In the genomic region with DNA sequence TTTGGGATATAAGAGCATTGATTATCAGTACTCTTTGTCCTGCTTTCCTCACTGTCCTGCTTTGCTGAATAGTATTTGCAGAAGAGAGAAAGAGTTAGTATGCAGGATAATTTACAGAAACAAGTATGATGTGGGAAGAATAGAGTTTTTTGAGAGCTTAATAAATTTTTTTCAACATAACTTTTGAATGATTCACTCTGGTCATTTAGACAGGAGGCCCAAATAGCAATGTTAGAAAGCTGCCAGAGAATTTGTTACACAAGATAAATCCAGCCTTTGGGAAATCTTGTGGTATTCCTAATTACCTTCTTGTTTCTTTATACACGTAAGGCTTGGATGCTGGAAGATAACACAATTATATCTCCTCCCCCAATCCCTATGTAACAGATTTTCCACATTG, we compare ENCODE assay signal across 20 cellular contexts.
DNase-seq lines count a peak whose midpoint lies in the region; ATAC-seq and TF ChIP-seq lines count a peak whose summit lies in the region.
"Had no signal": no experiment of that assay in that cellular context is flagged by ENCODE, and none has a peak within 500 bp of the region (broad histone marks: within the 10 kb centered on the region; RNA-seq: fewer than 3 reads in every experiment).

No MANE protein-coding gene starts in this region.

- H3K9me2 ChIP-seq in GM23248 (ENCODE audit: insufficient read depth), result no peaks in the 10 kb centered on the region

- no peak for ATAC-seq in esophagus mucosa
- ATAC-seq: stimulated activated effector memory CD8-positive, alpha-beta T cell treated with anti-CD3 and anti-CD28 coated beads, Interleukin-12 subunit alpha, Interleukin-12 subunit beta, amount 100 ng/mL, for 72 hours had no signal

- no peak overlapping the region for H3K4me2 ChIP-seq in GM23248 (ENCODE audit: unreplicated experiment)

- no peaks in the 10 kb centered on the region for H4K20me1 ChIP-seq in GM23248 (ENCODE audit: insufficient read depth)

- H3K4me1 ChIP-seq in GM23248 (ENCODE audit: insufficient read depth), result no peaks in the 10 kb centered on the region; the same call in 1 of the 2 replicates
- H3K4me1 ChIP-seq: pancreas, spleen, tibial artery had no signal

- no peaks in the 10 kb centered on the region for H3K9me3 ChIP-seq in GM23248 (ENCODE audit: low read depth)
- H3K9me3 ChIP-seq: pancreas, tibial artery had no signal

- H2AFZ ChIP-seq in GM23248, result no peak overlapping the region

- no peaks in the 10 kb centered on the region for H3F3A ChIP-seq in GM23248 (ENCODE audit: insufficient read depth)

- no peak for TF ChIP-seq CTCF in fibroblast of villous mesenchyme (IDR thresholded peaks at IDR 0.05; ENCODE audit: insufficient read depth, low read depth, low read length)

- H3K27ac ChIP-seq in GM23248, result no peak overlapping the region
- H3K27ac ChIP-seq: cardiac muscle cell, pancreas, spleen, tibial artery had no signal

- H3K36me3 ChIP-seq in GM23248 (ENCODE audit: low read depth), result no peaks in the 10 kb centered on the region
- H3K36me3 ChIP-seq: cardiac muscle cell, pancreas, spleen, tibial artery had no signal

- H3K79me2 ChIP-seq in GM23248 (ENCODE audit: insufficient read depth), result no peaks in the 10 kb centered on the region

- in situ Hi-C loops in GM23248 (cut with MboI), result no loop called here

- WGBS in GM23248 (ENCODE audit: low coverage in 1 of 2, low lambda C conversion rate in 2 of 2, missing lambda C conversion rate in 2 of 2), 2 experiments, result 8 to 11% methylated on average over 1 of the region's 1 CpG

- peak; percentile 28 for DNase-seq in GM23248
- peak; percentile 95 for DNase-seq in amniotic epithelial cell (ENCODE audit: low read depth)
- DNase-seq in fibroblast of villous mesenchyme (ENCODE audit: low read depth), result peak; percentile 70
- DNase-seq in stromal cell of bone marrow (ENCODE audit: low read depth), result peak; percentile 31
- no peak for DNase-seq in activated CD4-positive, alpha-beta T cell treated with anti-CD3 and anti-CD28 coated beads, Interleukin-2, amount 50 U/mL, for 48 hours
- no peak for DNase-seq in inferior parietal cortex (ENCODE audit: extremely low spot score)
- DNase-seq: activated CD4-positive, alpha-beta T cell treated with anti-CD3 and anti-CD28 coated beads for 48 hours; activated CD8-positive, alpha-beta memory T cell treated with anti-CD3 and anti-CD28 coated beads, Interleukin-2, amount 50 U/mL, for 48 hours; activated naive CD4-positive, alpha-beta T cell treated with anti-CD3 and anti-CD28 coated beads, Interleukin-2, amount 50 U/mL, for 16 hours; CD4-positive, CD25-positive, alpha-beta regulatory T cell; DMS79; foreskin fibroblast; NCI-H1105; NCI-H2227 treated with DMSO at 0.1 percent for 48 hours; pancreas; spleen; tibial artery had no signal

- no peak overlapping the region for H3K4me3 ChIP-seq in GM23248
- H3K4me3 ChIP-seq in fibroblast of villous mesenchyme (ENCODE audit: low read depth, low read length), result no peak overlapping the region
- H3K4me3 ChIP-seq: cardiac muscle cell, pancreas, spleen, tibial artery had no signal

- no peak overlapping the region for H3K9ac ChIP-seq in GM23248

- no peaks in the 10 kb centered on the region for H3K27me3 ChIP-seq in GM23248 (replicated peaks; ENCODE audit: insufficient read depth)
- H3K27me3 ChIP-seq: cardiac muscle cell, spleen, tibial artery had no signal

Comparison
In these comparisons a context has a peak if more than half of its experiments do, and no peak if none do; other contexts are left out.
1. DNase-seq: peak in GM23248 (single experiment), amniotic epithelial cell (single experiment), fibroblast of villous mesenchyme (single experiment) and stromal cell of bone marrow (single experiment); none in activated CD4-positive, alpha-beta T cell treated with anti-CD3 and anti-CD28 coated beads, Interleukin-2, amount 50 U/mL, for 48 hours (0 of 2) and inferior parietal cortex (single experiment).